16 cellular contexts compared by ENCODE assay signal in the genomic region with DNA sequence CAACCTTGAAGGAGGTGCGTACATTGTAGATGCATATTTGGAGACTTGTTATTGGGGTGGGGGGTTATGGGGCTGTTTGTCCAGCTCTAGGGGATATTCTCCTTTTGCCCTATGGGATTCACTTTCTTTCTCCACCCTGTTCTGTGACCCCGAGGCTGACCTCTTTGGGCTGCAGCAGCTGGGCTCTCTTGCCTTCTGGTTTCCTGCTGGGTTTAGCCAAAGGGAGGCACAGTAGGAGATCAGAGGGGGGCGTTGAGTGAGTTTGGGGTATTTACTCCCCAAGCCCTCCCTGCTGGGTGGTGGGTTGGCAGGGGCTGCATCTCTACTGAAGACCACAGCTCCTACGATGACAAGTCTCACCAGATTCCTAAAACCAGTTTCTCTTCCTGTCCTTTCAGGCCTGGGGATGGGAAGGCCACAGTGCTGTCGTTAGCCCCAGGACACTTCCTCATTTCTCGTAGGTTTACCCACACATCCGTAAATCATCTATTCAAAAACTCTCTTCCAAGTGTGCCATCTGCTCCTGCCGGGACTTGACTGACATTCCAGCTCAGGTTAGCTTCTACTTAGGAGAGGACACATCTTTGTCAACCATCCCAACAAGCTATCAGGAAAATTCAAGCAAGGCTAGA.
DNase-seq lines count a peak whose midpoint lies in the region; ATAC-seq and TF ChIP-seq lines count a peak whose summit lies in the region.
"Had no signal": no experiment of that assay in that cellular context is flagged by ENCODE, and none has a peak within 500 bp of the region (broad histone marks: within the 10 kb centered on the region; RNA-seq: fewer than 3 reads in every experiment).

No MANE protein-coding gene starts in this region.

- H2BK15ac ChIP-seq in IMR-90 (ENCODE audit: low read depth, low read length) = peak overlapping the region; percentile 89; the same call in 2 of the 3 replicates

- H3K4me1 ChIP-seq in IMR-90 (ENCODE audit: control insufficient read depth, insufficient read depth, low read length) (peaks cover 24% of the 10 kb centered on the region), SJSA1 (replicated peaks) (peaks cover 28% of the 10 kb centered on the region), prostate gland (replicated peaks) (no peaks in the 10 kb centered on the region)
- H3K4me1 ChIP-seq: gastrocnemius medialis, psoas muscle had no signal

- intact Hi-C loops in IMR-90 (cut with micrococcal nuclease) = no loop called here
- intact Hi-C loops in prostate gland (cut with DNase I) = no loop called here

- no peak for DNase-seq in IMR-90
- DNase-seq in SJSA1 (ENCODE audit: low read depth in 1 of 2, low spot score in 2 of 2) = peak in 1 of 2 experiments; percentile 10
- DNase-seq in epithelial cell of esophagus (ENCODE audit: low read depth) = peak; percentile 40
- peak; percentile 28 for DNase-seq in prostate gland (ENCODE audit: low spot score)
- no peak for DNase-seq in NCI-H187 treated with DMSO at 0.1 percent for 48 hours (lab: John Stamatoyannopoulos, UW)
- no peak for DNase-seq in cortex of kidney (lab: John Stamatoyannopoulos, UW)
- DNase-seq in GM03348 (ENCODE audit: low spot score) = no peak
- no peak for DNase-seq in central memory CD4-positive, alpha-beta T cell
- DNase-seq: activated naive CD4-positive, alpha-beta T cell; DMS79; gastrocnemius medialis; MM.1S; psoas muscle; WERI-Rb-1 had no signal

- no peak; the same call in 1 of the 2 replicates for ATAC-seq in IMR-90 (ENCODE audit: low read depth)
- ATAC-seq: gastrocnemius medialis had no signal

- peak overlapping the region; percentile 99 for H2AK5ac ChIP-seq in IMR-90 (ENCODE audit: low read depth, low read length)

- no peak overlapping the region; the same call in 1 of the 2 replicates for H3K9ac ChIP-seq in IMR-90 (ENCODE audit: low read depth, low read length)

- TF ChIP-seq RAD21 in IMR-90 (IDR thresholded peaks at IDR 0.05; ENCODE audit: low read length) = no peak

- 90% methylated on average over 2 of the region's 8 CpGs; no CpG with 5 or more reads in 1 of the 2 experiments for WGBS in IMR-90 (ENCODE audit: extremely low coverage in 2 of 2, insufficient read length in 1 of 2), 2 experiments
- 46% methylated on average over 8 of the region's 8 CpGs for WGBS in prostate gland

- H3K27ac ChIP-seq in IMR-90 (ENCODE audit: insufficient read depth, low read length) = peak overlapping the region; percentile 90
- peak overlapping the region; percentile 57 for H3K27ac ChIP-seq in SJSA1
- no peak overlapping the region for H3K27ac ChIP-seq in prostate gland
- H3K27ac ChIP-seq: gastrocnemius medialis, SK-N-MC, suprapubic skin, WERI-Rb-1 had no signal

- peak overlapping the region; percentile 38; the same call in 1 of the 2 replicates for H3K56ac ChIP-seq in IMR-90 (ENCODE audit: extremely low read depth, insufficient read depth, low read length)

- peak overlapping the region; percentile 39 for H3K23ac ChIP-seq in IMR-90 (ENCODE audit: low read depth, low read length)

- TF ChIP-seq POLR2A in IMR-90 (IDR thresholded peaks at IDR 0.05; ENCODE audit: low read depth, low read length) = no peak
- no peak for TF ChIP-seq POLR2A in prostate gland (IDR thresholded peaks at IDR 0.05)

- H3K4me2 ChIP-seq in IMR-90 (ENCODE audit: low read depth, low read length) = no peak overlapping the region

- dilution Hi-C loops in IMR-90 (cut with HindIII; ENCODE audit: low sequenced_read_pairs, unreplicated experiment) = no loop called here

- H3K27me3 ChIP-seq in IMR-90 (ENCODE audit: control insufficient read depth, insufficient read depth, low read length) = no peaks in the 10 kb centered on the region
- no peaks in the 10 kb centered on the region for H3K27me3 ChIP-seq in SJSA1 (replicated peaks)
- H3K27me3 ChIP-seq in prostate gland (replicated peaks; ENCODE audit: insufficient read depth) = no peaks in the 10 kb centered on the region
- H3K27me3 ChIP-seq: gastrocnemius medialis, suprapubic skin had no signal

- peak overlapping the region; percentile 59 for H3K14ac ChIP-seq in IMR-90 (replicated peaks; ENCODE audit: low read depth, low read length)

- TF ChIP-seq CTCF in IMR-90 (conservative IDR thresholded peaks at IDR 0.05; ENCODE audit: low read depth, low read length) = no peak
- TF ChIP-seq CTCF in epithelial cell of esophagus (IDR thresholded peaks at IDR 0.05; ENCODE audit: insufficient read depth, low read depth, low read length, missing control alignments) = no peak
- no peak for TF ChIP-seq CTCF in prostate gland (IDR thresholded peaks at IDR 0.05)

- H3K4me3 ChIP-seq in IMR-90 (ENCODE audit: insufficient read depth, low read depth, low read length) = no peak overlapping the region
- H3K4me3 ChIP-seq in SJSA1 = no peak overlapping the region
- H3K4me3 ChIP-seq in epithelial cell of esophagus (ENCODE audit: low read length) = no peak overlapping the region
- no peak overlapping the region for H3K4me3 ChIP-seq in prostate gland
- H3K4me3 ChIP-seq: gastrocnemius medialis, psoas muscle, SK-N-MC, suprapubic skin had no signal

- POLR2A ChIA-PET in IMR-90 (lab: Charles Lee; ENCODE audit: unreplicated experiment) = interaction anchor here (0.9 to 1.2 kb wide), 2 partner anchors 8 to 172 kb away, joined by 3 to 4 read pairs; no protein-coding TSS in a partner anchor

- peak overlapping the region; percentile 78 for H2BK20ac ChIP-seq in IMR-90 (ENCODE audit: low read depth, low read length)

- H4K91ac ChIP-seq in IMR-90 (ENCODE audit: insufficient read depth, low read depth, low read length) = peak overlapping the region; percentile 95

- H3K18ac ChIP-seq in IMR-90 (ENCODE audit: low read depth, low read length) = peak overlapping the region; percentile 97

- peaks cover 22% of the 10 kb centered on the region for H3K9me1 ChIP-seq in IMR-90 (ENCODE audit: insufficient read depth, low read length)

- H4K8ac ChIP-seq in IMR-90 (ENCODE audit: low read depth in 2 of 2, low read length in 2 of 2) = peak overlapping the region; percentile 78

- H2BK5ac ChIP-seq in IMR-90 (ENCODE audit: low read depth, low read length, poor library complexity, severe bottlenecking) = peak overlapping the region; percentile 85

- H3K4ac ChIP-seq in IMR-90 (ENCODE audit: low read depth, low read length) = peak overlapping the region; percentile 73

- peak overlapping the region; percentile 16 for H2AFZ ChIP-seq in IMR-90 (replicated peaks; ENCODE audit: low read length, poor library complexity)

- CTCF ChIA-PET in IMR-90 (lab: Yijun Ruan, JAX) = interaction anchor here (0.9 kb wide), 1 partner anchor 18 kb away, joined by 3 read pairs; no protein-coding TSS in a partner anchor

- in situ Hi-C loops in IMR-90 (cut with MboI; ENCODE audit: low sequenced_read_pairs) = no loop called here

- peak overlapping the region; percentile 97 for H2BK120ac ChIP-seq in IMR-90 (ENCODE audit: low read depth, low read length)

- no peaks in the 10 kb centered on the region for H4K20me1 ChIP-seq in IMR-90 (ENCODE audit: insufficient read depth, low read length)

- H3K9me3 ChIP-seq in IMR-90 (ENCODE audit: control insufficient read depth, insufficient read depth, low read length) = no peaks in the 10 kb centered on the region
- H3K9me3 ChIP-seq in SJSA1 (replicated peaks) = no peaks in the 10 kb centered on the region
- no peaks in the 10 kb centered on the region for H3K9me3 ChIP-seq in prostate gland
- H3K9me3 ChIP-seq: gastrocnemius medialis, psoas muscle, suprapubic skin had no signal

- H3K36me3 ChIP-seq in IMR-90 (ENCODE audit: control insufficient read depth, insufficient read depth, low read length) = no peaks in the 10 kb centered on the region
- no peaks in the 10 kb centered on the region for H3K36me3 ChIP-seq in SJSA1
- H3K36me3 ChIP-seq in prostate gland = no peaks in the 10 kb centered on the region
- H3K36me3 ChIP-seq: gastrocnemius medialis, suprapubic skin, WERI-Rb-1 had no signal

- peak overlapping the region; percentile 97 for H4K5ac ChIP-seq in IMR-90 (ENCODE audit: low read depth, low read length)

- H2AK9ac ChIP-seq in IMR-90 (replicated peaks; ENCODE audit: low read depth, low read length, poor library complexity) = peak overlapping the region; percentile 81

- peaks cover 0 to 4% of the 10 kb centered on the region in 2 experiments; a peak in 1 of 4 replicates for H3K79me1 ChIP-seq in IMR-90 (ENCODE audit: low read depth in 1 of 2, low read length in 2 of 2)

- BruUV-seq in IMR-90 (replicated peaks; lab: Mats Ljungman, UMichigan) = no TSS peak

TF ChIP-seq in IMR-90, 13 proteins besides CTCF, POLR2A, EP300 and RAD21:
- TF ChIP-seq NFE2L2 (IDR thresholded peaks at IDR 0.05; ENCODE audit: low read depth, low read length) = no peak
- no peak for TF ChIP-seq MAZ (IDR thresholded peaks at IDR 0.05; ENCODE audit: borderline replicate concordance, low read depth, low read length)
- TF ChIP-seq SMC3 (IDR thresholded peaks at IDR 0.05; ENCODE audit: low read depth, low read length) = no peak
- no peak for TF ChIP-seq RFX5 (IDR thresholded peaks at IDR 0.05; ENCODE audit: low read depth, low read length)
- TF ChIP-seq BHLHE40 (IDR thresholded peaks at IDR 0.05; ENCODE audit: low read depth, low read length) = no peak
- no peak for TF ChIP-seq MXI1 (IDR thresholded peaks at IDR 0.05; ENCODE audit: borderline replicate concordance, low read depth, low read length)
- TF ChIP-seq MAFK (IDR thresholded peaks at IDR 0.05; ENCODE audit: low read depth, low read length) = no peak
- TF ChIP-seq USF2 (IDR thresholded peaks at IDR 0.05; ENCODE audit: low read depth, low read length) = no peak

Comparison
In these comparisons a context has a peak if more than half of its experiments do, and no peak if none do; other contexts are left out.
1. DNase-seq: peak in epithelial cell of esophagus (single experiment) and prostate gland (single experiment); none in IMR-90 (single experiment), NCI-H187 treated with DMSO at 0.1 percent for 48 hours (single experiment), cortex of kidney (single experiment), GM03348 (single experiment) and central memory CD4-positive, alpha-beta T cell (single experiment).
2. H3K27ac ChIP-seq: peak in IMR-90 (single experiment) and SJSA1 (single experiment); none in prostate gland (0 of 2).